8 cellular contexts compared by ENCODE assay signal in genomic region chr12:75480469-75480949, GRCh38. TPM values are rescaled to one million over a fixed set of nuclear protein-coding genes. Genes with fewer than 3 reads are reported as not detected.
DNase-seq lines count a peak whose midpoint lies in the region; TF ChIP-seq lines count a peak whose summit lies in the region.

GLIPR1 (plus strand) TSS chr12:75480755; CDS start chr12:75480881, 126 bp downstream.

- H3K4me3 ChIP-seq in GM23248 (peak within 1 kb of the TSS; percentile 86), liver (ENCODE audit: low read depth in 1 of 3, low read length in 3 of 3) (peak within 1 kb of the TSS; percentile 27 to 37 (median 32))

- TF ChIP-seq RAD21 in liver (IDR thresholded peaks at IDR 0.05), result peak in 1 of 2 donors; percentile 6

- H3K36me3 ChIP-seq in GM23248 (ENCODE audit: low read depth) (0 out of 2 replicates have a peak, but pooled peaks cover 3% of the 10 kb centered on the region), liver (ENCODE audit: control insufficient read depth in 4 of 4, insufficient read depth in 3 of 4, low read depth in 1 of 4, low read length in 3 of 4) (no peaks in the 10 kb centered on the region)

- DNase-seq in EL (peak; percentile 97), GM23248 (peak; percentile 99), LoVo (ENCODE audit: low spot score) (peak; percentile 59), caudate nucleus (lab: John Stamatoyannopoulos, UW) (peak in 40 of 61 donors; percentile 2 to 76 (median 22)), NCI-H1417 (lab: John Stamatoyannopoulos, UW) (no peak)
- DNase-seq in activated CD4-positive, CD25-positive, alpha-beta regulatory T cell treated with anti-CD3 and anti-CD28 coated beads, Interleukin-2, amount 50 U/mL, for 16 hours (ENCODE audit: low read depth, low spot score), result peak; percentile 50
- peak; percentile 70 for DNase-seq in stimulated activated CD4-positive, alpha-beta T cell treated with anti-CD3 and anti-CD28 coated beads, Interleukin-4, amount 100 ng/mL, for 1 hour

- no peaks in the 10 kb centered on the region for H3K9me3 ChIP-seq in GM23248 (ENCODE audit: low read depth)
- no peaks in the 10 kb centered on the region for H3K9me3 ChIP-seq in liver (ENCODE audit: control insufficient read depth in 4 of 4, low read length in 3 of 4)

- H4K20me1 ChIP-seq in GM23248 (ENCODE audit: insufficient read depth), result no peaks in the 10 kb centered on the region

- 0 to 3% methylated on average over 8 of the region's 8 CpGs for WGBS in GM23248 (ENCODE audit: low coverage in 1 of 2, low lambda C conversion rate in 2 of 2, missing lambda C conversion rate in 2 of 2), 2 experiments
- WGBS in liver, result 42% methylated on average over 8 of the region's 8 CpGs

- H3K27me3 ChIP-seq in GM23248 (replicated peaks; ENCODE audit: insufficient read depth) (no peaks in the 10 kb centered on the region), liver (ENCODE audit: control insufficient read depth in 4 of 4, insufficient read depth in 4 of 4, low read length in 3 of 4) (no peaks in the 10 kb centered on the region)

- in situ Hi-C loops in GM23248 (cut with MboI), result loop anchor here (10.0 to 25.0 kb wide), 2 partner anchors 86 to 793 kb away; partner anchors contain the start of gene GLIPR1L2

- H3K27ac ChIP-seq in GM23248 (peak within 1 kb of the TSS; percentile 93), caudate nucleus (ENCODE audit: low read depth, low read length) (peak within 1 kb of the TSS; percentile 23), liver (ENCODE audit: low read depth in 1 of 2, low read length in 2 of 2) (peak within 1 kb of the TSS; percentile 49 to 65)

- peak within 1 kb of the TSS; percentile 82 for H3K9ac ChIP-seq in GM23248
- H3K9ac ChIP-seq in liver (ENCODE audit: low read depth in 1 of 2, low read length in 2 of 2), result peak within 1 kb of the TSS; percentile 8 to 84

- TF ChIP-seq CTCF in liver (IDR thresholded peaks at IDR 0.05; ENCODE audit: low read depth, low read length, missing input control), result no peak

- H3K79me2 ChIP-seq in GM23248 (ENCODE audit: insufficient read depth), result peaks cover 44% of the 10 kb centered on the region

- H2AFZ ChIP-seq in GM23248, result peak within 1 kb of the TSS; percentile 69

- H3F3A ChIP-seq in GM23248 (ENCODE audit: insufficient read depth), result peaks cover 54% of the 10 kb centered on the region

- peaks cover 54% of the 10 kb centered on the region for H3K4me1 ChIP-seq in GM23248 (ENCODE audit: insufficient read depth)
- H3K4me1 ChIP-seq in liver (ENCODE audit: control insufficient read depth in 4 of 4, insufficient read depth in 4 of 4, low read length in 3 of 4), result peaks cover 0 to 7% (median 0%) of the 10 kb centered on the region in 4 donors

- no peaks in the 10 kb centered on the region for H3K9me2 ChIP-seq in GM23248 (ENCODE audit: insufficient read depth)

- H3K4me2 ChIP-seq in GM23248 (ENCODE audit: unreplicated experiment), result peak within 1 kb of the TSS; percentile 97

TF ChIP-seq in liver, 16 proteins besides CTCF, POLR2A, EP300 and RAD21:
- TF ChIP-seq ATF3 (IDR thresholded peaks at IDR 0.05) (no peak), JUND (IDR thresholded peaks at IDR 0.05) (peak in 1 of 2 donors; percentile 22), YY1 (IDR thresholded peaks at IDR 0.05) (peak; percentile 43), REST (IDR thresholded peaks at IDR 0.05) (peak; percentile 50), EGR1 (IDR thresholded peaks at IDR 0.05; ENCODE audit: low read depth in 2 of 2) (no peak), TAF1 (conservative IDR thresholded peaks at IDR 0.05) (peak; percentile 66)

RNA-seq across cellular contexts. Expression of gene GLIPR1, which starts in this region (rescaled TPM):
- total RNA-seq in GM23248 (2014; rRNA removed; shearing (Covaris generic)), result 272 and 303 TPM in 2 replicates
- polyA plus RNA-seq in GM23248 (2016; fragmentation: Nextera tagmentation; extraction: Ambion mirVana), result 488 and 507 TPM in 2 replicates
- total RNA-seq in liver, result 1 to 10 TPM; 4.8 to 8.2 TPM
- 1 to 10 TPM; 3.0 to 4.6 TPM for polyA plus RNA-seq in liver

Comparison
In these comparisons a context has a peak if more than half of its experiments do, and no peak if none do; other contexts are left out.
1. RNA of gene GLIPR1 (total RNA-seq): 272 to 303 TPM in GM23248; 4.8 to 8.2 TPM in liver; every median in the first group is over 10 times any median in the second.
2. RNA of gene GLIPR1 (polyA plus RNA-seq): 488 to 507 TPM in GM23248; 3.0 to 4.6 TPM in liver; every median in the first group is over 10 times any median in the second.
3. DNase-seq: peak in EL (single experiment), GM23248 (single experiment), LoVo (single experiment), activated CD4-positive, CD25-positive, alpha-beta regulatory T cell treated with anti-CD3 and anti-CD28 coated beads, Interleukin-2, amount 50 U/mL, for 16 hours (single experiment), caudate nucleus (40 of 61) and stimulated activated CD4-positive, alpha-beta T cell treated with anti-CD3 and anti-CD28 coated beads, Interleukin-4, amount 100 ng/mL, for 1 hour (single experiment); none in NCI-H1417 (0 of 3).
4. H3K27ac ChIP-seq: peak in every context shown above with its lines; median percentile 93 in GM23248; 57 in liver; 23 in caudate nucleus.